Comparison of ENCODE assay signal across 12 cellular contexts in genomic region chr2:12321017-12321641, GRCh38.
A peak's percentile ranks its signal among the peaks of the same experiment; 100 is the strongest.
DNase-seq lines count a peak whose midpoint lies in the region; ATAC-seq, FAIRE-seq and TF ChIP-seq lines count a peak whose summit lies in the region.
"Had no signal": no experiment of that assay in that cellular context is flagged by ENCODE, and none has a peak within 500 bp of the region (broad histone marks: within the 10 kb centered on the region; RNA-seq: fewer than 3 reads in every experiment).

No MANE protein-coding gene starts in this region.

- H3K36me3 ChIP-seq in fibroblast of lung (ENCODE audit: control insufficient read depth, insufficient read depth, low read length) = no peaks in the 10 kb centered on the region
- H3K36me3 ChIP-seq in naive thymus-derived CD4-positive, alpha-beta T cell (ENCODE audit: control insufficient read depth in 2 of 3, insufficient read depth in 3 of 3, low read length in 3 of 3) = no peaks in the 10 kb centered on the region

- POLR2A ChIA-PET in naive thymus-derived CD4-positive, alpha-beta T cell (lab: Charles Lee) = no interaction called here
- POLR2A ChIA-PET in activated CD8-positive, alpha-beta T cell treated with anti-CD3 and anti-CD28 coated beads, Interleukin-2, amount 10 ng/mL, durations not matched to agents 7 days and 5 days (lab: Charles Lee) = no interaction called here

- TF ChIP-seq CTCF in AG09309 (IDR thresholded peaks at IDR 0.05; ENCODE audit: control insufficient read depth, insufficient read depth, low read depth, low read length, missing control alignments) = peak; percentile 18
- TF ChIP-seq CTCF in fibroblast of lung (conservative IDR thresholded peaks at IDR 0.05 in 1 of 2, IDR thresholded peaks at IDR 0.05 in 1 of 2; ENCODE audit: low read depth in 1 of 2, low read length in 2 of 2) = peak; percentile 4 to 10

- H3K9ac ChIP-seq in fibroblast of lung (ENCODE audit: insufficient read depth, low read length) = no peak overlapping the region

- DNase-seq in AG09309 (ENCODE audit: low read depth) (peak; percentile 83), RCC 7860 (ENCODE audit: low spot score) (peak; percentile 85), fibroblast of lung (ENCODE audit: low read depth in 2 of 2) (peak; percentile 96 to 99), non-pigmented ciliary epithelial cell (ENCODE audit: low read depth) (peak; percentile 91), T-helper 9 cell (no peak), NCI-H2196 (lab: John Stamatoyannopoulos, UW; ENCODE audit: unreplicated experiment) (no peak)
- no peak for DNase-seq in naive thymus-derived CD4-positive, alpha-beta T cell
- no peak for DNase-seq in activated CD8-positive, alpha-beta T cell treated with anti-CD3 and anti-CD28 coated beads, Interleukin-2, amount 10 ng/mL, durations not matched to agents 7 days and 5 days
- DNase-seq: activated CD8-positive, alpha-beta T cell treated with anti-CD3 and anti-CD28 coated beads for 36 hours; Caco-2; effector memory CD8-positive, alpha-beta T cell; NCI-H82 had no signal

- no peak overlapping the region for H3K4me3 Mint-ChIP-seq in naive thymus-derived CD4-positive, alpha-beta T cell
- no peak overlapping the region for H3K4me3 Mint-ChIP-seq in activated CD8-positive, alpha-beta T cell treated with anti-CD3 and anti-CD28 coated beads, Interleukin-2, amount 10 ng/mL, durations not matched to agents 7 days and 5 days
- H3K4me3 Mint-ChIP-seq: activated CD8-positive, alpha-beta T cell treated with anti-CD3 and anti-CD28 coated beads for 36 hours; effector memory CD8-positive, alpha-beta T cell had no signal

- H3K27me3 ChIP-seq in fibroblast of lung (ENCODE audit: control insufficient read depth, insufficient read depth, low read length) = no peaks in the 10 kb centered on the region
- no peaks in the 10 kb centered on the region for H3K27me3 ChIP-seq in naive thymus-derived CD4-positive, alpha-beta T cell (ENCODE audit: control insufficient read depth in 2 of 2, insufficient read depth in 2 of 2, low read length in 2 of 2)

- H3K27ac ChIP-seq in fibroblast of lung (ENCODE audit: insufficient read depth, low read length) = peak overlapping the region; percentile 30
- no peak overlapping the region for H3K27ac ChIP-seq in naive thymus-derived CD4-positive, alpha-beta T cell (ENCODE audit: low read depth, low read length)

- CTCF ChIA-PET in naive thymus-derived CD4-positive, alpha-beta T cell (lab: Charles Lee) = interaction anchor here (1.1 kb wide), 1 partner anchor 15 kb away, joined by 3 read pairs; no protein-coding TSS in a partner anchor
- CTCF ChIA-PET in activated CD8-positive, alpha-beta T cell treated with anti-CD3 and anti-CD28 coated beads, Interleukin-2, amount 10 ng/mL, durations not matched to agents 7 days and 5 days (lab: Charles Lee) = no interaction called here

- H3K36me3 Mint-ChIP-seq in naive thymus-derived CD4-positive, alpha-beta T cell = peaks cover 0 to 2% (median 0%) of the 10 kb centered on the region in 5 donors
- no peaks in the 10 kb centered on the region for H3K36me3 Mint-ChIP-seq in activated CD8-positive, alpha-beta T cell treated with anti-CD3 and anti-CD28 coated beads, Interleukin-2, amount 10 ng/mL, durations not matched to agents 7 days and 5 days (ENCODE audit: low read depth)

- intact Hi-C loops in naive thymus-derived CD4-positive, alpha-beta T cell (cut with micrococcal nuclease) = loop anchor here in 1 of 2 donors (10.0 kb wide), 1 partner anchor 496 kb away; no protein-coding TSS in a partner anchor

- H3K27ac Mint-ChIP-seq in naive thymus-derived CD4-positive, alpha-beta T cell = no peak overlapping the region
- no peak overlapping the region for H3K27ac Mint-ChIP-seq in activated CD8-positive, alpha-beta T cell treated with anti-CD3 and anti-CD28 coated beads, Interleukin-2, amount 10 ng/mL, durations not matched to agents 7 days and 5 days
- H3K27ac Mint-ChIP-seq: activated CD8-positive, alpha-beta T cell treated with anti-CD3 and anti-CD28 coated beads for 36 hours; effector memory CD8-positive, alpha-beta T cell had no signal

- H3K4me1 ChIP-seq in fibroblast of lung (ENCODE audit: control insufficient read depth, extremely low read depth, insufficient read depth, low read length) = peaks cover 16% of the 10 kb centered on the region
- H3K4me1 ChIP-seq in naive thymus-derived CD4-positive, alpha-beta T cell (ENCODE audit: control insufficient read depth in 2 of 2, insufficient read depth in 2 of 2, low read length in 2 of 2) = no peaks in the 10 kb centered on the region
- H3K4me1 ChIP-seq: Caco-2 had no signal

- H2AFZ ChIP-seq in fibroblast of lung (ENCODE audit: low read length) = no peak overlapping the region

- H3K9me3 Mint-ChIP-seq in naive thymus-derived CD4-positive, alpha-beta T cell = peaks cover 0 to 5% (median 0%) of the 10 kb centered on the region in 11 donors
- no peaks in the 10 kb centered on the region for H3K9me3 Mint-ChIP-seq in activated CD8-positive, alpha-beta T cell treated with anti-CD3 and anti-CD28 coated beads, Interleukin-2, amount 10 ng/mL, durations not matched to agents 7 days and 5 days (ENCODE audit: insufficient read depth)
- H3K9me3 Mint-ChIP-seq: activated CD8-positive, alpha-beta T cell treated with anti-CD3 and anti-CD28 coated beads for 36 hours; effector memory CD8-positive, alpha-beta T cell had no signal

- H3K4me1 Mint-ChIP-seq in naive thymus-derived CD4-positive, alpha-beta T cell = peaks cover 0 to 11% (median under 1%) of the 10 kb centered on the region in 7 donors
- no peaks in the 10 kb centered on the region for H3K4me1 Mint-ChIP-seq in activated CD8-positive, alpha-beta T cell treated with anti-CD3 and anti-CD28 coated beads, Interleukin-2, amount 10 ng/mL, durations not matched to agents 7 days and 5 days (ENCODE audit: low read depth)

- H3K4me3 ChIP-seq in AG09309 (ENCODE audit: control insufficient read depth, low read depth, low read length) = no peak overlapping the region
- H3K4me3 ChIP-seq in fibroblast of lung (replicated peaks in 1 of 4; ENCODE audit: control extremely low read depth in 1 of 4, insufficient read depth in 1 of 4, low read depth in 3 of 4, low read length in 4 of 4) = no peak overlapping the region
- H3K4me3 ChIP-seq in naive thymus-derived CD4-positive, alpha-beta T cell (ENCODE audit: low read length) = no peak overlapping the region

- H3K9me3 ChIP-seq in fibroblast of lung (ENCODE audit: control insufficient read depth, insufficient read depth, low read depth, low read length) = no peaks in the 10 kb centered on the region
- no peaks in the 10 kb centered on the region for H3K9me3 ChIP-seq in naive thymus-derived CD4-positive, alpha-beta T cell (ENCODE audit: control insufficient read depth in 2 of 3, low read length in 3 of 3)
- H3K9me3 ChIP-seq: Caco-2 had no signal

- FAIRE-seq in RCC 7860 (lab: Jason Lieb, UNC) = peak; percentile 87

- H3K79me2 ChIP-seq in fibroblast of lung (ENCODE audit: control insufficient read depth, insufficient read depth, low read length) = no peaks in the 10 kb centered on the region

- H3K4me2 ChIP-seq in fibroblast of lung (ENCODE audit: extremely low read depth, insufficient read depth, low read length) = peak overlapping the region; percentile 26

- peaks cover 0 to 16% (median 0%) of the 10 kb centered on the region in 5 donors for H3K27me3 Mint-ChIP-seq in naive thymus-derived CD4-positive, alpha-beta T cell
- H3K27me3 Mint-ChIP-seq in activated CD8-positive, alpha-beta T cell treated with anti-CD3 and anti-CD28 coated beads, Interleukin-2, amount 10 ng/mL, durations not matched to agents 7 days and 5 days (ENCODE audit: low read depth) = no peaks in the 10 kb centered on the region

- no peak for ATAC-seq in naive thymus-derived CD4-positive, alpha-beta T cell
- ATAC-seq in activated CD8-positive, alpha-beta T cell treated with anti-CD3 and anti-CD28 coated beads, Interleukin-2, amount 10 ng/mL, durations not matched to agents 7 days and 5 days = no peak
- ATAC-seq: activated CD8-positive, alpha-beta T cell treated with anti-CD3 and anti-CD28 coated beads for 36 hours; effector memory CD8-positive, alpha-beta T cell had no signal

- no peaks in the 10 kb centered on the region for H4K20me1 ChIP-seq in fibroblast of lung (ENCODE audit: control insufficient read depth, extremely low read depth, insufficient read depth, low read length)

Comparison
In these comparisons a context has a peak if more than half of its experiments do, and no peak if none do; other contexts are left out.
1. DNase-seq: peak in AG09309 (single experiment), RCC 7860 (single experiment), fibroblast of lung (2 of 2) and non-pigmented ciliary epithelial cell (single experiment); none in T-helper 9 cell (single experiment), NCI-H2196 (single experiment), naive thymus-derived CD4-positive, alpha-beta T cell (0 of 9) and activated CD8-positive, alpha-beta T cell treated with anti-CD3 and anti-CD28 coated beads, Interleukin-2, amount 10 ng/mL, durations not matched to agents 7 days and 5 days (single experiment).